31 cellular contexts compared by ENCODE assay signal in the genomic region with DNA sequence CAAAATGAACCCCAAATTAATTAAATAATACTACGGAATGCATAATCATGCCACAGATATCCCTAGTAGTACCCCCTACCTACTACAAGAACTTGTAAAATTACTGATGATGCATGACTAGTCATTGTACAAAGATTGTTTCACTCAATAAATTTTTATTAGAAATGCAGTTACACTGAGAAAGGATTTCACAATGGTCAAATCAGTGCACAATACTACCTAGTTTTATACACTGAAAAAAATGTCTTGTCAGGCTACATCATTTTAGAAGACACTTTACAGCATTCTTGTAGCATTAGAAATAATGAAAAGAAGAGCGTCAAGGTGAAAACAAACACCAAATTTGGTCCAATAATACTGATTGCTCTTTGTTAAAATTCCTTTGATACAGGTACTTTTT.
"Had no signal": no experiment of that assay in that cellular context is flagged by ENCODE, and none has a peak within 500 bp of the region (broad histone marks: within the 10 kb centered on the region; RNA-seq: fewer than 3 reads in every experiment).

No MANE protein-coding gene starts in this region.

- H3K27ac ChIP-seq: adrenal gland, body of pancreas, esophagus squamous epithelium, WERI-Rb-1 had no signal

- H3K4me1 ChIP-seq: adrenal gland, body of pancreas, esophagus squamous epithelium had no signal

- H3K9me3 Mint-ChIP-seq: activated B cell treated with CpG ODN at 0.5 μM for 24 hours; activated naive CD4-positive, alpha-beta T cell treated with anti-CD3 and anti-CD28 coated beads for 36 hours; activated naive CD4-positive, alpha-beta T cell treated with anti-CD3 and anti-CD28 coated beads, Interleukin-2, amount 50 U/mL, for 24 hours; activated T-helper 1 cell treated with anti-CD3 and anti-CD28 coated beads, Interleukin-12 subunit alpha, Interleukin-12 subunit beta, Interleukin-2, Interleukin-4 antibody, amounts not matched to agents 30 ng/mL and 10 ng/mL and 1 ng/mL, durations not matched to agents 14 hours and 24 hours and 36 hours; activated T-helper 2 cell treated with anti-CD3 and anti-CD28 coated beads, Interferon-gamma antibody, Interleukin-2, Interleukin-4, amounts not matched to agents 10 μg/mL and 5 μg/mL and 100 μg/mL, durations not matched to agents 14 hours and 24 hours and 36 hours; effector memory CD8-positive, alpha-beta T cell had no signal

- H3K4me1 Mint-ChIP-seq: activated naive CD4-positive, alpha-beta T cell treated with anti-CD3 and anti-CD28 coated beads, Interleukin-2, amount 50 U/mL, for 24 hours; activated naive CD8-positive, alpha-beta T cell treated with anti-CD3 and anti-CD28 coated beads for 36 hours; activated naive CD8-positive, alpha-beta T cell treated with anti-CD3 and anti-CD28 coated beads, Interleukin-2, amount 50 U/mL, for 24 hours had no signal

- H3K4me3 Mint-ChIP-seq: activated B cell treated with CpG ODN at 0.5 μM for 24 hours; activated CD8-positive, alpha-beta T cell treated with anti-CD3 and anti-CD28 coated beads for 36 hours; activated naive CD4-positive, alpha-beta T cell treated with anti-CD3 and anti-CD28 coated beads for 36 hours; activated naive CD4-positive, alpha-beta T cell treated with anti-CD3 and anti-CD28 coated beads, Interleukin-2, amount 50 U/mL, for 24 hours; activated naive CD8-positive, alpha-beta T cell treated with anti-CD3 and anti-CD28 coated beads for 36 hours; activated naive CD8-positive, alpha-beta T cell treated with anti-CD3 and anti-CD28 coated beads, Interleukin-2, amount 50 U/mL, for 24 hours; activated T-helper 1 cell treated with anti-CD3 and anti-CD28 coated beads, Interleukin-12 subunit alpha, Interleukin-12 subunit beta, Interleukin-2, Interleukin-4 antibody, amounts not matched to agents 30 ng/mL and 10 ng/mL and 1 ng/mL, durations not matched to agents 14 hours and 24 hours and 36 hours; effector memory CD8-positive, alpha-beta T cell had no signal

- H3K36me3 ChIP-seq: adrenal gland, esophagus squamous epithelium, WERI-Rb-1 had no signal

- DNase-seq: activated B cell treated with CpG ODN at 0.5 μM for 24 hours; activated CD4-positive, alpha-beta T cell treated with anti-CD3 and anti-CD28 coated beads for 48 hours; activated CD4-positive, alpha-beta T cell treated with anti-CD3 and anti-CD28 coated beads, Interleukin-2, amount 50 U/mL, for 1 hour; activated CD4-positive, alpha-beta T cell treated with anti-CD3 and anti-CD28 coated beads, Interleukin-2, amount 50 U/mL, for 48 hours; activated CD8-positive, alpha-beta memory T cell treated with anti-CD3 and anti-CD28 coated beads for 24 hours; activated CD8-positive, alpha-beta T cell treated with anti-CD3 and anti-CD28 coated beads for 36 hours; activated effector memory CD4-positive, alpha-beta T cell treated with anti-CD3 and anti-CD28 coated beads, Interleukin-2, amount 50 U/mL, for 16 hours; activated naive CD4-positive, alpha-beta T cell treated with anti-CD3 and anti-CD28 coated beads for 36 hours; activated naive CD8-positive, alpha-beta T cell treated with anti-CD3 and anti-CD28 coated beads for 36 hours; activated naive CD8-positive, alpha-beta T cell treated with anti-CD3 and anti-CD28 coated beads, Interleukin-2, amount 50 U/mL, for 24 hours; activated T-cell treated with anti-CD3 and anti-CD28 coated beads, Interleukin-2, amount 50 U/mL, for 48 hours; adrenal gland; amygdala; aorta; body of pancreas; caudate nucleus; cortex of kidney; dermis blood vessel endothelial cell; effector CD4-positive, alpha-beta T cell; effector memory CD8-positive, alpha-beta T cell; esophagus squamous epithelium; foreskin melanocyte; head of caudate nucleus; T-helper 2 cell; WERI-Rb-1 had no signal

- H3K36me3 Mint-ChIP-seq: activated naive CD4-positive, alpha-beta T cell treated with anti-CD3 and anti-CD28 coated beads, Interleukin-2, amount 50 U/mL, for 24 hours; activated naive CD8-positive, alpha-beta T cell treated with anti-CD3 and anti-CD28 coated beads for 36 hours had no signal

- ATAC-seq: activated CD4-positive, CD25-positive, alpha-beta regulatory T cell treated with anti-CD3 and anti-CD28 coated beads, Interleukin-2, amount 50 U/mL, for 24 hours; activated CD8-positive, alpha-beta T cell treated with anti-CD3 and anti-CD28 coated beads for 36 hours; activated naive CD8-positive, alpha-beta T cell treated with anti-CD3 and anti-CD28 coated beads, Interleukin-2, amount 50 U/mL, for 24 hours; body of pancreas; effector memory CD8-positive, alpha-beta T cell had no signal

- FAIRE-seq: colon, TTC549 had no signal

- H3K4me3 ChIP-seq: adrenal gland, body of pancreas, esophagus squamous epithelium had no signal

- H3K27me3 Mint-ChIP-seq: activated B cell treated with CpG ODN at 0.5 μM for 24 hours; activated CD8-positive, alpha-beta T cell treated with anti-CD3 and anti-CD28 coated beads for 36 hours; activated naive CD4-positive, alpha-beta T cell treated with anti-CD3 and anti-CD28 coated beads, Interleukin-2, amount 50 U/mL, for 24 hours; activated naive CD8-positive, alpha-beta T cell treated with anti-CD3 and anti-CD28 coated beads for 36 hours; activated naive CD8-positive, alpha-beta T cell treated with anti-CD3 and anti-CD28 coated beads, Interleukin-2, amount 50 U/mL, for 24 hours; effector memory CD8-positive, alpha-beta T cell had no signal

- H3K9me3 ChIP-seq: adrenal gland, body of pancreas, esophagus squamous epithelium had no signal

- H3K27me3 ChIP-seq: adrenal gland, body of pancreas, esophagus squamous epithelium had no signal
